17 cellular contexts compared by ENCODE assay signal in genomic region chr7:96085953-96086352, GRCh38.
DNase-seq lines count a peak whose midpoint lies in the region; FAIRE-seq and TF ChIP-seq lines count a peak whose summit lies in the region.
"Had no signal": no experiment of that assay in that cellular context is flagged by ENCODE, and none has a peak within 500 bp of the region (broad histone marks: within the 10 kb centered on the region; RNA-seq: fewer than 3 reads in every experiment).

No MANE protein-coding gene starts in this region.

- no peaks in the 10 kb centered on the region for H3K36me3 ChIP-seq in ascending aorta

- intact Hi-C loops in ascending aorta (cut with DNase I) = no loop called here

- no peak overlapping the region for H3K27ac ChIP-seq in ascending aorta
- H3K27ac ChIP-seq: C4-2B, SK-N-MC had no signal

- TF ChIP-seq POLR2A in H54 (IDR thresholded peaks at IDR 0.05; ENCODE audit: low read depth, low read length) = no peak

- DNase-seq in COR-L47 (lab: John Stamatoyannopoulos, UW) = peak; percentile 58
- DNase-seq in H54 (ENCODE audit: insufficient read length, low spot score) = no peak
- peak; percentile 66 to 91 for DNase-seq in NCI-H2081 (lab: John Stamatoyannopoulos, UW)
- DNase-seq in NCI-H748 (lab: John Stamatoyannopoulos, UW; ENCODE audit: unreplicated experiment) = peak; percentile 98
- no peak for DNase-seq in anterior cingulate cortex (lab: John Stamatoyannopoulos, UW)
- no peak for DNase-seq in GM13977 (ENCODE audit: low spot score)
- no peak for DNase-seq in ascending aorta (ENCODE audit: low spot score in 2 of 2)
- DNase-seq: AML-193, DMS 273 treated with DMSO at 0.1 percent for 48 hours, DND-41, NCI-H1436, NCI-H2107, NCI-H446 treated with DMSO at 0.1 percent for 48 hours had no signal

- in situ Hi-C loops in GM13977 (cut with MboI; ENCODE audit: low pct_unique_long_range_greater_than_20kb, low sequenced_read_pairs, unreplicated experiment) = no loop called here

- peaks cover 0 to 2% of the 10 kb centered on the region in 2 donors for H3K4me1 ChIP-seq in ascending aorta

- H3K27me3 ChIP-seq in ascending aorta = no peaks in the 10 kb centered on the region

- no peaks in the 10 kb centered on the region for H3K9me3 ChIP-seq in ascending aorta

- H3K4me3 ChIP-seq in ascending aorta = no peak overlapping the region
- H3K4me3 ChIP-seq: GM23338, K562, SK-N-MC had no signal

- no peak for TF ChIP-seq CTCF in GM13977 (IDR thresholded peaks at IDR 0.05; ENCODE audit: extremely low read depth, insufficient read depth, missing control alignments)
- no peak for TF ChIP-seq CTCF in ascending aorta (IDR thresholded peaks at IDR 0.05)

- FAIRE-seq in H54 (lab: Jason Lieb, UNC) = peak; percentile 23
- FAIRE-seq: K562 had no signal

Comparison
In these comparisons a context has a peak if more than half of its experiments do, and no peak if none do; other contexts are left out.
1. DNase-seq: peak in COR-L47 (single experiment), NCI-H2081 (2 of 2) and NCI-H748 (single experiment); none in H54 (single experiment), anterior cingulate cortex (0 of 58), GM13977 (single experiment) and ascending aorta (0 of 2).